ENCODE assay signal across 13 cellular contexts in genomic region chr6:136403166-136403980, GRCh38.
DNase-seq lines count a peak whose midpoint lies in the region; ATAC-seq lines count a peak whose summit lies in the region.
"Had no signal": no experiment of that assay in that cellular context is flagged by ENCODE, and none has a peak within 500 bp of the region (broad histone marks: within the 10 kb centered on the region; RNA-seq: fewer than 3 reads in every experiment).

No MANE protein-coding gene starts in this region.

- no peak for ATAC-seq in HG03520 (IDR thresholded peaks at IDR 0.05; ENCODE audit: unreplicated experiment)
- ATAC-seq: effector memory CD8-positive, alpha-beta T cell; stimulated activated memory B cell treated with anti-CD40 and anti-IgM and Interleukin-4, amounts not matched to agents 10 μg/mL and 1 μg/mL and 100 μg/mL, for 72 hours had no signal

- peaks cover 6% of the 10 kb centered on the region for H3K27me3 Mint-ChIP-seq in activated T-cell treated with anti-CD3 and anti-CD28 coated beads, Interleukin-2, amount 50 U/mL, for 24 hours

- no peak overlapping the region for H3K4me3 Mint-ChIP-seq in activated T-cell treated with anti-CD3 and anti-CD28 coated beads, Interleukin-2, amount 50 U/mL, for 24 hours
- H3K4me3 Mint-ChIP-seq: effector memory CD8-positive, alpha-beta T cell; stimulated activated memory B cell treated with anti-CD40 and anti-IgM and Interleukin-4, amounts not matched to agents 10 μg/mL and 1 μg/mL and 100 μg/mL, for 72 hours had no signal

- H3K27ac Mint-ChIP-seq in activated T-cell treated with anti-CD3 and anti-CD28 coated beads, Interleukin-2, amount 50 U/mL, for 24 hours, result no peak overlapping the region
- H3K27ac Mint-ChIP-seq: effector memory CD8-positive, alpha-beta T cell; stimulated activated memory B cell treated with anti-CD40 and anti-IgM and Interleukin-4, amounts not matched to agents 10 μg/mL and 1 μg/mL and 100 μg/mL, for 72 hours had no signal

- H3K9me3 Mint-ChIP-seq in activated T-cell treated with anti-CD3 and anti-CD28 coated beads, Interleukin-2, amount 50 U/mL, for 24 hours, result no peaks in the 10 kb centered on the region
- H3K9me3 Mint-ChIP-seq: effector memory CD8-positive, alpha-beta T cell; stimulated activated memory B cell treated with anti-CD40 and anti-IgM and Interleukin-4, amounts not matched to agents 10 μg/mL and 1 μg/mL and 100 μg/mL, for 72 hours had no signal

- DNase-seq in AG08395 (ENCODE audit: low spot score) (peak; percentile 87), LoVo (ENCODE audit: low spot score) (peak; percentile 16), kidney glomerular epithelial cell (lab: John Stamatoyannopoulos, UW) (peak; percentile 89), HuH-7.5 (ENCODE audit: low spot score) (no peak)
- no peak for DNase-seq in activated T-cell treated with anti-CD3 and anti-CD28 coated beads, Interleukin-2, amount 50 U/mL, for 24 hours
- DNase-seq in activated CD4-positive, alpha-beta T cell treated with anti-CD3 and anti-CD28 coated beads for 48 hours, result no peak
- DNase-seq: DMS153; effector memory CD8-positive, alpha-beta T cell; NCI-H1105 treated with DMSO at 0.1 percent for 48 hours had no signal

- H3K27ac ChIP-seq in angular gyrus (ENCODE audit: low read depth, low read length), result peak overlapping the region; percentile 90
- H3K27ac ChIP-seq: neutrophil had no signal

- no peaks in the 10 kb centered on the region for H3K36me3 Mint-ChIP-seq in activated T-cell treated with anti-CD3 and anti-CD28 coated beads, Interleukin-2, amount 50 U/mL, for 24 hours (ENCODE audit: low read depth)
- H3K36me3 Mint-ChIP-seq: stimulated activated memory B cell treated with anti-CD40 and anti-IgM and Interleukin-4, amounts not matched to agents 10 μg/mL and 1 μg/mL and 100 μg/mL, for 72 hours had no signal

- H3K4me1 Mint-ChIP-seq in activated T-cell treated with anti-CD3 and anti-CD28 coated beads, Interleukin-2, amount 50 U/mL, for 24 hours (ENCODE audit: low read depth), result no peaks in the 10 kb centered on the region

Comparison
In these comparisons a context has a peak if more than half of its experiments do, and no peak if none do; other contexts are left out.
1. DNase-seq: peak in AG08395 (single experiment), LoVo (single experiment) and kidney glomerular epithelial cell (single experiment); none in activated T-cell treated with anti-CD3 and anti-CD28 coated beads, Interleukin-2, amount 50 U/mL, for 24 hours (single experiment), HuH-7.5 (single experiment) and activated CD4-positive, alpha-beta T cell treated with anti-CD3 and anti-CD28 coated beads for 48 hours (single experiment).